ENCODE assay signal across 1 cellular context in genomic region chr5:110757118-110757729, GRCh38.
TF ChIP-seq lines count a peak whose summit lies in the region.

No MANE protein-coding gene starts in this region.

TF ChIP-seq in K562, 482 proteins besides CTCF, POLR2A, EP300 and RAD21 (continued from another document):
- TF ChIP-seq ZBTB40 (IDR thresholded peaks at IDR 0.05), result no peak
- no peak for TF ChIP-seq ZBTB40 (CRISPR knock-in tag; IDR thresholded peaks at IDR 0.05)
- no peak for TF ChIP-seq ZBTB11 (CRISPR knock-in tag; IDR thresholded peaks at IDR 0.05)
- TF ChIP-seq CTBP1 (IDR thresholded peaks at IDR 0.05; ENCODE audit: borderline replicate concordance), result no peak
- TF ChIP-seq TCF15 (CRISPR knock-in tag; IDR thresholded peaks at IDR 0.05), result no peak
- 0 out of 2 replicates have a peak, but pooled peaks have one; percentile 11 for TF ChIP-seq DEAF1 (CRISPR knock-in tag; IDR thresholded peaks at IDR 0.05)
- TF ChIP-seq NFYB (IDR thresholded peaks at IDR 0.05; ENCODE audit: extremely low read depth, insufficient read length), result no peak
